28 cellular contexts compared by ENCODE assay signal in the genomic region with DNA sequence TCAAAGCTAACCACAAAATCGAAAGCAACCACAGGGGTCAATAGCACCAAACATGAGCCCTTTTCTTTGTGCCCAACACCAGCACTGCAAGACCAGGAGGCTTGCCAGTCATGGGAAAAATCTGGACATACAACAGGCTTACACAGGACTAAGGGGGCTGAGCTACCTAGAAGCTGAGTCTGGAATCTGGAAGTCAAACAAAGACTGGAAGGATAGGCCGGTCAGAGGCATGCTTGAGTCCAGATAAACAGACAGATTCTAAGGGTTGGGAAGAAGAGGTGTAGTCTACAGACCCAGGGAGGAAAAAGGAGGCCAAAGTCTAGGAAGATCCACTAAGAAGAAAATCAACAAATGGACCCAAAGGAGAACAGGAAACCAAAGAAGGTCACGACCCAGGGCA.
DNase-seq lines count a peak whose midpoint lies in the region; ATAC-seq, FAIRE-seq and TF ChIP-seq lines count a peak whose summit lies in the region.
"Had no signal": no experiment of that assay in that cellular context is flagged by ENCODE, and none has a peak within 500 bp of the region (broad histone marks: within the 10 kb centered on the region; RNA-seq: fewer than 3 reads in every experiment).

No MANE protein-coding gene starts in this region.

- peak overlapping the region; percentile 83 for H3K27ac Mint-ChIP-seq in Caco-2 (ENCODE audit: unreplicated experiment)
- no peak overlapping the region for H3K27ac Mint-ChIP-seq in T-helper 2 cell treated with Interferon-gamma antibody and Interleukin-4, amounts not matched to agents 5 μg/mL and 100 μg/mL, for 36 hours
- no peak overlapping the region for H3K27ac Mint-ChIP-seq in CD4-positive, alpha-beta memory T cell
- H3K27ac Mint-ChIP-seq: activated CD8-positive, alpha-beta T cell treated with anti-CD3 and anti-CD28 coated beads, Interleukin-2, amount 10 ng/mL, durations not matched to agents 7 days and 5 days; CD4-positive, alpha-beta T cell had no signal

- peak; percentile 67 to 78 for DNase-seq in Caco-2
- peak; percentile 34 for DNase-seq in SK-MEL-5 (ENCODE audit: low read depth, low spot score)
- no peak for DNase-seq in left lung
- no peak for DNase-seq in pancreas
- DNase-seq in T-helper 2 cell treated with Interferon-gamma antibody and Interleukin-4, amounts not matched to agents 5 μg/mL and 100 μg/mL, for 36 hours (ENCODE audit: low spot score): no peak
- no peak for DNase-seq in stimulated activated naive CD8-positive, alpha-beta T cell treated with anti-CD3 and anti-CD28 coated beads, Interleukin-15, Interleukin-2, amounts not matched to agents 100 U/mL and 50 U/mL, for 24 hours
- DNase-seq in CD4-positive, alpha-beta memory T cell: no peak
- no peak for DNase-seq in tibial artery
- DNase-seq: activated CD8-positive, alpha-beta T cell treated with anti-CD3 and anti-CD28 coated beads, Interleukin-2, amount 10 ng/mL, durations not matched to agents 7 days and 5 days; activated naive CD4-positive, alpha-beta T cell; activated T-cell treated with anti-CD3 and anti-CD28 coated beads, Interleukin-2, amount 50 U/mL, for 1 hour; amygdala; CD4-positive, alpha-beta T cell; central memory CD4-positive, alpha-beta T cell; effector CD8-positive, alpha-beta T cell; gastrocnemius medialis; kidney glomerular epithelial cell; midbrain; NCI-H1048; NCI-H1930; NCI-H446; retina; RPMI8226; substantia nigra; T-helper 9 cell had no signal

- CTCF ChIA-PET in Caco-2 (lab: Charles Lee): interaction anchor here (1.3 to 1.5 kb wide), 2 partner anchors 33 to 270 kb away, joined by 4 to 6 read pairs; no protein-coding TSS in a partner anchor
- CTCF ChIA-PET in CD4-positive, alpha-beta memory T cell (lab: Charles Lee; ENCODE audit: partially characterized antibody): no interaction called here

- H3K9me3 ChIP-seq in Caco-2: 0 out of 2 replicates have a peak, but pooled peaks cover 3% of the 10 kb centered on the region
- H3K9me3 ChIP-seq in left lung: peaks cover 0 to 7% of the 10 kb centered on the region in 2 donors
- H3K9me3 ChIP-seq in pancreas: no peaks in the 10 kb centered on the region
- H3K9me3 ChIP-seq in CD4-positive, alpha-beta memory T cell (ENCODE audit: control insufficient read depth in 1 of 2, low read length in 2 of 2): no peaks in the 10 kb centered on the region
- no peaks in the 10 kb centered on the region for H3K9me3 ChIP-seq in tibial artery
- H3K9me3 ChIP-seq: gastrocnemius medialis had no signal

- POLR2A ChIA-PET in Caco-2 (lab: Charles Lee): no interaction called here
- POLR2A ChIA-PET in CD4-positive, alpha-beta memory T cell (lab: Charles Lee; ENCODE audit: partially characterized antibody): no interaction called here

- H3K36me3 Mint-ChIP-seq in Caco-2 (ENCODE audit: insufficient read depth, unreplicated experiment): peaks cover 58% of the 10 kb centered on the region
- H3K36me3 Mint-ChIP-seq in T-helper 2 cell treated with Interferon-gamma antibody and Interleukin-4, amounts not matched to agents 5 μg/mL and 100 μg/mL, for 36 hours (ENCODE audit: low read depth): no peaks in the 10 kb centered on the region
- H3K36me3 Mint-ChIP-seq in CD4-positive, alpha-beta memory T cell: no peaks in the 10 kb centered on the region

- FAIRE-seq in pancreas (lab: Jason Lieb, UNC): no peak
- FAIRE-seq: GM12878 had no signal

- H3K4me1 ChIP-seq in Caco-2: peaks cover 43% of the 10 kb centered on the region
- peaks cover 0 to 6% of the 10 kb centered on the region in 2 donors for H3K4me1 ChIP-seq in left lung
- peaks cover 0 to 24% (median 17%) of the 10 kb centered on the region in 3 donors for H3K4me1 ChIP-seq in pancreas
- no peaks in the 10 kb centered on the region for H3K4me1 ChIP-seq in CD4-positive, alpha-beta memory T cell (ENCODE audit: insufficient read depth, low read length)
- peaks cover 0 to 51% (median 25%) of the 10 kb centered on the region in 4 donors for H3K4me1 ChIP-seq in tibial artery
- H3K4me1 ChIP-seq: esophagus muscularis mucosa had no signal

- H3K27ac ChIP-seq in left lung (peak overlapping the region; percentile 21 to 39), pancreas (no peak overlapping the region), tibial artery (peak overlapping the region in 1 of 2 donors; percentile 77)
- H3K27ac ChIP-seq in CD4-positive, alpha-beta memory T cell (ENCODE audit: low read depth, low read length): no peak overlapping the region
- H3K27ac ChIP-seq: esophagus muscularis mucosa, gastrocnemius medialis had no signal

- no TSS peak for BruUV-seq in Caco-2 (replicated peaks; lab: Mats Ljungman, UMichigan)

- H3K4me1 Mint-ChIP-seq in Caco-2 (ENCODE audit: low read depth, unreplicated experiment): peaks cover 38% of the 10 kb centered on the region
- H3K4me1 Mint-ChIP-seq in T-helper 2 cell treated with Interferon-gamma antibody and Interleukin-4, amounts not matched to agents 5 μg/mL and 100 μg/mL, for 36 hours (ENCODE audit: low read depth): no peaks in the 10 kb centered on the region
- H3K4me1 Mint-ChIP-seq in CD4-positive, alpha-beta memory T cell: no peaks in the 10 kb centered on the region

- H3K36me3 ChIP-seq in Caco-2 (ENCODE audit: control insufficient read depth, insufficient read depth, low read length) (no peaks in the 10 kb centered on the region; the same call in 1 of the 2 replicates), left lung (no peaks in the 10 kb centered on the region), pancreas (no peaks in the 10 kb centered on the region), tibial artery (peaks cover 0 to 7% (median 0%) of the 10 kb centered on the region in 3 donors)
- no peaks in the 10 kb centered on the region for H3K36me3 ChIP-seq in CD4-positive, alpha-beta memory T cell (ENCODE audit: insufficient read depth, low read length)
- H3K36me3 ChIP-seq: esophagus muscularis mucosa, gastrocnemius medialis had no signal

- peak overlapping the region; percentile 58 for H3K4me3 Mint-ChIP-seq in Caco-2 (ENCODE audit: unreplicated experiment)
- H3K4me3 Mint-ChIP-seq in T-helper 2 cell treated with Interferon-gamma antibody and Interleukin-4, amounts not matched to agents 5 μg/mL and 100 μg/mL, for 36 hours: no peak overlapping the region
- no peak overlapping the region for H3K4me3 Mint-ChIP-seq in CD4-positive, alpha-beta memory T cell
- H3K4me3 Mint-ChIP-seq: activated CD8-positive, alpha-beta T cell treated with anti-CD3 and anti-CD28 coated beads, Interleukin-2, amount 10 ng/mL, durations not matched to agents 7 days and 5 days; CD4-positive, alpha-beta T cell had no signal

- 43 to 52% methylated on average over 3 of the region's 3 CpGs for WGBS in pancreas, 2 donors

- intact Hi-C loops in Caco-2 (cut with micrococcal nuclease; ENCODE audit: unreplicated experiment) (loop anchor here (1.0 to 5.0 kb wide), 5 partner anchors 16 to 56 kb away; no protein-coding TSS in a partner anchor), left lung (cut with DNase I) (no loop called here), pancreas (cut with DNase I) (no loop called here), tibial artery (cut with DNase I; ENCODE audit: low total_unique reads) (loop anchor here (10.0 kb wide), 1 partner anchor 72 kb away; the partner anchor contains the start of gene MYO10)
- intact Hi-C loops in CD4-positive, alpha-beta memory T cell (cut with micrococcal nuclease): no loop called here

- H3K4me3 ChIP-seq in Caco-2 (ENCODE audit: low read depth, low read length): no peak overlapping the region
- no peak overlapping the region for H3K4me3 ChIP-seq in left lung
- H3K4me3 ChIP-seq in pancreas: no peak overlapping the region
- no peak overlapping the region for H3K4me3 ChIP-seq in CD4-positive, alpha-beta memory T cell (ENCODE audit: low read length in 2 of 2)
- H3K4me3 ChIP-seq in tibial artery: no peak overlapping the region
- H3K4me3 ChIP-seq: esophagus muscularis mucosa, gastrocnemius medialis, GM12878 had no signal

- TF ChIP-seq CTCF in Caco-2 (IDR thresholded peaks at IDR 0.05; ENCODE audit: insufficient read depth in 1 of 2, low read depth in 1 of 2, low read length in 1 of 2, severe bottlenecking in 1 of 2, unreplicated experiment in 1 of 2): no peak
- no peak for TF ChIP-seq CTCF in left lung (IDR thresholded peaks at IDR 0.05)
- no peak for TF ChIP-seq CTCF in pancreas (IDR thresholded peaks at IDR 0.05)
- TF ChIP-seq CTCF in tibial artery (IDR thresholded peaks at IDR 0.05): no peak

- no peaks in the 10 kb centered on the region for H3K27me3 ChIP-seq in Caco-2 (replicated peaks; ENCODE audit: control insufficient read depth, insufficient read depth, low read length)
- no peaks in the 10 kb centered on the region for H3K27me3 ChIP-seq in left lung
- H3K27me3 ChIP-seq in pancreas: no peaks in the 10 kb centered on the region
- no peaks in the 10 kb centered on the region for H3K27me3 ChIP-seq in CD4-positive, alpha-beta memory T cell (ENCODE audit: insufficient read depth, low read length)
- no peaks in the 10 kb centered on the region for H3K27me3 ChIP-seq in tibial artery
- H3K27me3 ChIP-seq: esophagus muscularis mucosa, gastrocnemius medialis had no signal

- in situ Hi-C loops in SK-MEL-5 (cut with HindIII; ENCODE audit: low pct_unique_long_range_greater_than_20kb, low sequenced_read_pairs): no loop called here

- H3K9me3 Mint-ChIP-seq in Caco-2 (ENCODE audit: unreplicated experiment): no peaks in the 10 kb centered on the region
- no peaks in the 10 kb centered on the region for H3K9me3 Mint-ChIP-seq in T-helper 2 cell treated with Interferon-gamma antibody and Interleukin-4, amounts not matched to agents 5 μg/mL and 100 μg/mL, for 36 hours
- H3K9me3 Mint-ChIP-seq in CD4-positive, alpha-beta memory T cell: peaks cover 0 to 12% (median 4%) of the 10 kb centered on the region in 8 donors
- H3K9me3 Mint-ChIP-seq: CD4-positive, alpha-beta T cell had no signal

- H3K27me3 Mint-ChIP-seq in Caco-2 (ENCODE audit: insufficient read depth, unreplicated experiment): no peaks in the 10 kb centered on the region
- H3K27me3 Mint-ChIP-seq in T-helper 2 cell treated with Interferon-gamma antibody and Interleukin-4, amounts not matched to agents 5 μg/mL and 100 μg/mL, for 36 hours (ENCODE audit: low read depth): no peaks in the 10 kb centered on the region
- H3K27me3 Mint-ChIP-seq in CD4-positive, alpha-beta memory T cell: no peaks in the 10 kb centered on the region
- H3K27me3 Mint-ChIP-seq: CD4-positive, alpha-beta T cell had no signal

- peak; percentile 48 for ATAC-seq in left lung
- peak in 3 of 4 donors; percentile 41 to 62 (median 48) for ATAC-seq in pancreas
- ATAC-seq in stimulated activated naive CD8-positive, alpha-beta T cell treated with anti-CD3 and anti-CD28 coated beads, Interleukin-15, Interleukin-2, amounts not matched to agents 100 U/mL and 50 U/mL, for 24 hours: no peak
- ATAC-seq: activated CD4-positive, CD25-positive, alpha-beta regulatory T cell treated with anti-CD3 and anti-CD28 coated beads, Interleukin-2, amount 50 U/mL, for 24 hours; activated CD8-positive, alpha-beta T cell treated with anti-CD3 and anti-CD28 coated beads, Interleukin-2, amount 10 ng/mL, durations not matched to agents 7 days and 5 days; gastrocnemius medialis had no signal

Comparison
In these comparisons a context has a peak if more than half of its experiments do, and no peak if none do; other contexts are left out.
1. DNase-seq: peak in Caco-2 (2 of 2) and SK-MEL-5 (single experiment); none in left lung (0 of 2), pancreas (0 of 6), T-helper 2 cell treated with Interferon-gamma antibody and Interleukin-4, amounts not matched to agents 5 μg/mL and 100 μg/mL, for 36 hours (single experiment), stimulated activated naive CD8-positive, alpha-beta T cell treated with anti-CD3 and anti-CD28 coated beads, Interleukin-15, Interleukin-2, amounts not matched to agents 100 U/mL and 50 U/mL, for 24 hours (single experiment), CD4-positive, alpha-beta memory T cell (0 of 5) and tibial artery (0 of 2).
2. H3K27ac ChIP-seq: peak in left lung (2 of 2); none in pancreas (0 of 4) and CD4-positive, alpha-beta memory T cell (single experiment).
3. intact Hi-C loops: an anchor here in Caco-2 (1.0 to 5.0 kb wide) and tibial artery (10.0 kb wide); none called in left lung, pancreas and CD4-positive, alpha-beta memory T cell.